ENCODE assay signal across 2 cellular contexts in genomic region chrX:47629419-47630210, GRCh38.
TF ChIP-seq lines count a peak whose summit lies in the region.

Gene CFP, minus strand, starts transcription at chrX:47629930. Its CDS starts 86 bp downstream, at chrX:47629844.

TF ChIP-seq in liver, 16 proteins besides CTCF, POLR2A, EP300 and RAD21 (continued from another document):
- no peak for TF ChIP-seq GABPA (IDR thresholded peaks at IDR 0.05 in 1 of 2, conservative IDR thresholded peaks at IDR 0.05 in 1 of 2)
- TF ChIP-seq RXRA (IDR thresholded peaks at IDR 0.05), result no peak
- no peak for TF ChIP-seq MAX (IDR thresholded peaks at IDR 0.05)
- TF ChIP-seq REST (IDR thresholded peaks at IDR 0.05), result no peak
- no peak for TF ChIP-seq JUND (IDR thresholded peaks at IDR 0.05)
- no peak for TF ChIP-seq YY1 (IDR thresholded peaks at IDR 0.05)
- TF ChIP-seq SP1 (IDR thresholded peaks at IDR 0.05), result no peak
- no peak for TF ChIP-seq ATF3 (IDR thresholded peaks at IDR 0.05)
- TF ChIP-seq FOXA1 (IDR thresholded peaks at IDR 0.05), result no peak
- no peak for TF ChIP-seq TAF1 (conservative IDR thresholded peaks at IDR 0.05)
- TF ChIP-seq EGR1 (IDR thresholded peaks at IDR 0.05; ENCODE audit: low read depth in 2 of 2), result no peak
- no peak for TF ChIP-seq FOXA2 (IDR thresholded peaks at IDR 0.05)
- no peak for TF ChIP-seq HNF4G (IDR thresholded peaks at IDR 0.05)
- no peak for TF ChIP-seq HNF4A (conservative IDR thresholded peaks at IDR 0.05)

TF ChIP-seq in HepG2, 621 proteins besides CTCF, POLR2A, EP300 and RAD21 (continued from another document):
- TF ChIP-seq MTERF4 (CRISPR knock-in tag; IDR thresholded peaks at IDR 0.05) (no peak), POLR2AphosphoS2 (IDR thresholded peaks at IDR 0.05; ENCODE audit: low read depth, low read length) (no peak), ZMAT5 (CRISPR knock-in tag; IDR thresholded peaks at IDR 0.05; ENCODE audit: borderline replicate concordance, low read depth) (no peak), ZNF713 (CRISPR knock-in tag; IDR thresholded peaks at IDR 0.05) (no peak), MAF1 (CRISPR knock-in tag; IDR thresholded peaks at IDR 0.05; ENCODE audit: borderline replicate concordance) (no peak), ZBTB34 (CRISPR knock-in tag; IDR thresholded peaks at IDR 0.05) (no peak), ZSCAN30 (CRISPR knock-in tag; IDR thresholded peaks at IDR 0.05) (no peak), ZNF766 (CRISPR knock-in tag; IDR thresholded peaks at IDR 0.05; ENCODE audit: borderline replicate concordance) (no peak), KLF9 (CRISPR knock-in tag; IDR thresholded peaks at IDR 0.05; ENCODE audit: low read depth) (no peak), SNRNP70 (IDR thresholded peaks at IDR 0.05; ENCODE audit: low read depth, low read length) (no peak), ZBTB7B (CRISPR knock-in tag; IDR thresholded peaks at IDR 0.05) (no peak), HOXA3 (CRISPR knock-in tag; IDR thresholded peaks at IDR 0.05) (no peak), ZFP1 (CRISPR knock-in tag; IDR thresholded peaks at IDR 0.05) (no peak)
